9 cellular contexts compared by ENCODE assay signal in the genomic region with DNA sequence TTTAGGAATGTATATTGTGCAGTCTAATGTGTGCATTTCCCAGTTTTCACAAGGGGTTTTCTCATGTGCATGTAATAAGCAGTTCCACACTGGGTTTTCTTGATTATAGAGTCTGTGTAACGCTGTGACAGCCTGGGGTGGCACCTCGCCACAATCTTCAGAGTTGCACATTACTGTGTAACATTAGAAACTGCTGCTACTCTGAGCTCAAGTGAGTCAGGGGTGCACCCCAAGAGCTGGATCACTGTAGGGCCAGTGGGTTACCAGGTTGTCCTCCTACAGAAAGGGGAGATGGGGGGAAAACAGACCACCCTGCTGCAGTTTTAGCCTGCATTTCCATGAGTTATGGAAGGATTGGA.
DNase-seq lines count a peak whose midpoint lies in the region; ATAC-seq and TF ChIP-seq lines count a peak whose summit lies in the region.
"Had no signal": no experiment of that assay in that cellular context is flagged by ENCODE, and none has a peak within 500 bp of the region (broad histone marks: within the 10 kb centered on the region; RNA-seq: fewer than 3 reads in every experiment).

No MANE protein-coding gene starts in this region.

- CTCF ChIA-PET in Calu3 (lab: Charles Lee) = no interaction called here

- H3K9me3 ChIP-seq in T-helper 17 cell (ENCODE audit: control insufficient read depth, low read length, poor library complexity, severe bottlenecking) = no peaks in the 10 kb centered on the region
- H3K9me3 ChIP-seq in mucosa of rectum (ENCODE audit: control insufficient read depth in 2 of 2, low read length in 2 of 2) = no peaks in the 10 kb centered on the region

- H3K9ac ChIP-seq in mucosa of rectum (ENCODE audit: low read depth in 1 of 2, low read length in 2 of 2) = peak overlapping the region in 1 of 2 donors; percentile 11

- peak; percentile 39 for ATAC-seq in GM21737 (IDR thresholded peaks at IDR 0.05; ENCODE audit: unreplicated experiment)
- ATAC-seq in T-helper 17 cell = no peak
- ATAC-seq: activated CD4-positive, CD25-positive, alpha-beta regulatory T cell treated with anti-CD3 and anti-CD28 coated beads, Interleukin-2, amount 50 U/mL, for 24 hours had no signal

- H3K27ac Mint-ChIP-seq in T-helper 17 cell = peak overlapping the region; percentile 39
- no peak overlapping the region for H3K27ac Mint-ChIP-seq in Calu3 (ENCODE audit: unreplicated experiment)

- BruUV-seq in Calu3 (replicated peaks; lab: Mats Ljungman, UMichigan) = no TSS peak

- no peak for TF ChIP-seq CTCF in Calu3 (IDR thresholded peaks at IDR 0.05; ENCODE audit: unreplicated experiment)

- H3K36me3 Mint-ChIP-seq in T-helper 17 cell (ENCODE audit: low read depth) (peaks cover 10% of the 10 kb centered on the region), Calu3 (ENCODE audit: insufficient read depth, unreplicated experiment) (no peaks in the 10 kb centered on the region)

- intact Hi-C loops in Calu3 (cut with micrococcal nuclease; ENCODE audit: unreplicated experiment) = no loop called here

- peak overlapping the region; percentile 78 for H3K27ac ChIP-seq in mucosa of rectum (ENCODE audit: low read depth in 2 of 2, low read length in 2 of 2)

- H3K4me3 ChIP-seq in GM08714 (ENCODE audit: low read length) = peak overlapping the region; percentile 49; the same call in 1 of the 2 replicates
- peak overlapping the region in 1 of 2 donors; percentile 48 for H3K4me3 ChIP-seq in mucosa of rectum (ENCODE audit: low read length in 2 of 2)

- H3K9me3 Mint-ChIP-seq in Calu3 (ENCODE audit: low read depth, unreplicated experiment) = no peaks in the 10 kb centered on the region

- H3K4me3 Mint-ChIP-seq in T-helper 17 cell (peak overlapping the region; percentile 49), Calu3 (ENCODE audit: low read depth, unreplicated experiment) (no peak overlapping the region)

- no peak for DNase-seq in T-helper 17 cell
- DNase-seq in CD1c-positive myeloid dendritic cell (ENCODE audit: extremely low spot score) = no peak
- DNase-seq in Calu3 = no peak
- DNase-seq in iPS-NIHi7 (ENCODE audit: extremely low spot score) = no peak
- no peak for DNase-seq in foreskin melanocyte

- H3K27me3 Mint-ChIP-seq in T-helper 17 cell = no peaks in the 10 kb centered on the region
- no peaks in the 10 kb centered on the region for H3K27me3 Mint-ChIP-seq in Calu3 (ENCODE audit: unreplicated experiment)

- H3K4me1 Mint-ChIP-seq in T-helper 17 cell (peaks cover 23% of the 10 kb centered on the region), Calu3 (ENCODE audit: low read depth, unreplicated experiment) (peaks cover 31% of the 10 kb centered on the region)

- H3K4me1 ChIP-seq in mucosa of rectum (ENCODE audit: control insufficient read depth in 2 of 2, insufficient read depth in 2 of 2, low read length in 2 of 2) = peaks cover 39 to 57% of the 10 kb centered on the region in 2 donors

- H3K36me3 ChIP-seq in mucosa of rectum (ENCODE audit: control insufficient read depth in 2 of 2, insufficient read depth in 2 of 2, low read length in 2 of 2) = peaks cover under 1 to 2% of the 10 kb centered on the region in 2 donors

- H3K27me3 ChIP-seq in mucosa of rectum (ENCODE audit: control insufficient read depth in 2 of 2, insufficient read depth in 2 of 2, low read length in 2 of 2) = no peaks in the 10 kb centered on the region
